ENCODE assay signal across 10 cellular contexts in the genomic region with DNA sequence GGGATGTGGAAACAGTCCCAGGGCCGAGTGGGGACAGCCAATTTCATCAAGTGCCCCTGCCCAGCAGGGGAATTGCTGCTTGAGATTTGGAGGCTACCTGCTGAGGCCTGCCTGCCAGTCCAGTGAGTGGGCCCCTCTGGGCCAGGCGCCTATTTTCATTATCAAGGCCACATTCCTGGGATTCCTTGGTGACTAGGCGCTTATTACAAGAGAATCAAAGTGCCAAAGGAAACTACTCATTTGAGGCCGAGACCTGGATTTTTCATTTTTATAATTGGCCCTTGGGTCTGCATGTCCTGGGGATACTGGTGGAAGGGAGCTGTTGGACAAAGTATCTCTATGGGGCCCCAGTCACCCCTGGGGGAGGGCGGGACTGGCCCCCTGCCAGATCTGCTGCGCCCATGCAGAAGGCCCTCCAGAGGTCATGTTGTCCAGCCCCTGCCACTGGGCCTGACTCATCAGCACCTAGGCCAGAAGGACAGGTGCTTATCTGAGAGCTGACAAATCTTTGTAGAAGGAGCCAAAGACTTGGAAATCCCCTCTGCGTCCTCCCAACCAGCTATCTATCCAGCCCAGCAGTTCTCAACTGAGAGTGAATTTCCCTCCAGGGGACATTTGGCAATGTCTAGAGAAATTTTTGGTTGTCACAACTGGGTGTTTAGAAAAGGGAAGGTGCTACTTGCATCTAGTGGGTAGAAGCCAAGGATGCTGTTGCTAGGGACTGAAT. TPM values are rescaled to one million over a fixed set of nuclear protein-coding genes. Genes with fewer than 3 reads are reported as not detected.
DNase-seq lines count a peak whose midpoint lies in the region; ATAC-seq and TF ChIP-seq lines count a peak whose summit lies in the region.
"Had no signal": no experiment of that assay in that cellular context is flagged by ENCODE, and none has a peak within 500 bp of the region (broad histone marks: within the 10 kb centered on the region; RNA-seq: fewer than 3 reads in every experiment).

No MANE protein-coding gene starts in this region.

- peak overlapping the region; percentile 93 for H3K27ac ChIP-seq in cardiac muscle cell
- H3K27ac ChIP-seq in upper lobe of right lung = peak overlapping the region; percentile 49
- H3K27ac ChIP-seq: 22Rv1, neutrophil had no signal

- intact Hi-C loops in upper lobe of right lung (cut with DNase I) = no loop called here

- H3K4me3 ChIP-seq in cardiac muscle cell = no peak overlapping the region
- no peak overlapping the region for H3K4me3 ChIP-seq in upper lobe of right lung

- H3K9me3 ChIP-seq in cardiac muscle cell (ENCODE audit: low read depth) (no peaks in the 10 kb centered on the region), upper lobe of right lung (no peaks in the 10 kb centered on the region)
- H3K9me3 ChIP-seq: neutrophil had no signal

- DNase-seq in NCI-H2196 (lab: John Stamatoyannopoulos, UW; ENCODE audit: unreplicated experiment) (peak; percentile 3), NCI-H2196 treated with DMSO at 0.1 percent for 48 hours (lab: John Stamatoyannopoulos, UW; ENCODE audit: unreplicated experiment) (no peak), RKO (ENCODE audit: low spot score) (peak; percentile 19), cardiac muscle cell (ENCODE audit: low read depth in 1 of 2, low spot score in 1 of 2) (peak; percentile 80 to 91), upper lobe of right lung (peak; percentile 85), SHP77 treated with DMSO at 0.1 percent for 48 hours (lab: John Stamatoyannopoulos, UW) (no peak)

- H3K36me3 ChIP-seq in cardiac muscle cell (no peaks in the 10 kb centered on the region), upper lobe of right lung (no peaks in the 10 kb centered on the region)
- H3K36me3 ChIP-seq: neutrophil had no signal

- TF ChIP-seq CTCF in cardiac muscle cell (IDR thresholded peaks at IDR 0.05; ENCODE audit: low read depth, low read length) = no peak
- no peak for TF ChIP-seq CTCF in upper lobe of right lung (IDR thresholded peaks at IDR 0.05)

- H3K27me3 ChIP-seq in cardiac muscle cell = no peaks in the 10 kb centered on the region
- no peaks in the 10 kb centered on the region for H3K27me3 ChIP-seq in upper lobe of right lung
- H3K27me3 ChIP-seq: neutrophil had no signal

- ATAC-seq in upper lobe of right lung = peak; percentile 89
- ATAC-seq in GM21526 (IDR thresholded peaks at IDR 0.05; ENCODE audit: low FRiP score, unreplicated experiment) = no peak
- ATAC-seq in GM18873 (IDR thresholded peaks at IDR 0.05; ENCODE audit: low FRiP score, unreplicated experiment) = no peak

- H3K4me1 ChIP-seq in cardiac muscle cell (ENCODE audit: low read depth) (peaks cover 19% of the 10 kb centered on the region), upper lobe of right lung (peaks cover 13% of the 10 kb centered on the region)

RNA-seq across cellular contexts. Expression of gene FOXI1, which starts 45.6 kb away (rescaled TPM):
- not detected in 2 replicates for total RNA-seq in cardiac muscle cell
- not detected in 2 replicates for polyA plus RNA-seq in cardiac muscle cell
- not detected for total RNA-seq in upper lobe of right lung

Comparison
In these comparisons a context has a peak if more than half of its experiments do, and no peak if none do; other contexts are left out.
1. DNase-seq: peak in NCI-H2196 (single experiment), RKO (single experiment), cardiac muscle cell (2 of 2) and upper lobe of right lung (single experiment); none in NCI-H2196 treated with DMSO at 0.1 percent for 48 hours (single experiment) and SHP77 treated with DMSO at 0.1 percent for 48 hours (single experiment).